In genomic region chr9:128309551-128309950, GRCh38 we compare ENCODE assay signal across 20 cellular contexts.
"Had no signal": no experiment of that assay in that cellular context is flagged by ENCODE, and none has a peak within 500 bp of the region (broad histone marks: within the 10 kb centered on the region; RNA-seq: fewer than 3 reads in every experiment).

No MANE protein-coding gene starts in this region.

- H3K4me3 ChIP-seq: MG63, SJCRH30 had no signal

- FAIRE-seq: RCC 7860 had no signal

- H3K27me3 ChIP-seq: MG63, SJCRH30 had no signal

- H3K27ac ChIP-seq: SJCRH30 had no signal

- H3K4me1 ChIP-seq: SJCRH30 had no signal

- ATAC-seq: SK-N-SH treated with all-trans-retinoic acid at 6 μM for 48 hours had no signal

- DNase-seq: Karpas-422, KG1, MG63, NCI-H1092, NCI-H1105 treated with DMSO at 0.1 percent for 48 hours, NCI-H1417 treated with DMSO at 0.1 percent for 48 hours, NCI-H146, NCI-H1694 treated with DMSO at 0.1 percent for 48 hours, NCI-H1930, NCI-H2081, NCI-H2107, NCI-H2227 treated with DMSO at 0.1 percent for 48 hours, NCI-H524, NCI-H69, NCI-H774, RPMI8226, SHP77 treated with DMSO at 0.1 percent for 48 hours, SJCRH30 had no signal

- H3K9me3 ChIP-seq: MG63, SJCRH30 had no signal
